8 cellular contexts compared by ENCODE assay signal in the genomic region with DNA sequence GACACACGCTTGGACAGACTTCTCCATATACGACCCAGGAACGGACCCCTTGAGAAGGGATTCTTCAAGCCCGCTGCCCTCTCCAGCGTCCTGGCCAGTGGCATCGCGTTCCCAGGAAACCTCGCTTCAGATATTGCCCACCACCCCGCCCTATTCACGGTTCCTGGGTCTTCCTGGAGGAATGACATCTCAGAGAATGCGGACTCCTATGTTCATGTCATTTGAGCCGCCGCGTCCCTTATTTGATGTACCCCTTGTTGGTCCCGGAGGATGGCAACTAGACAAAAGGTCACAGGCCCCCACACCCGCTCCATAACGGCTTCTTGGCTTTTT. TPM values are rescaled to one million over a fixed set of nuclear protein-coding genes. Genes with fewer than 3 reads are reported as not detected.
DNase-seq lines count a peak whose midpoint lies in the region; ATAC-seq and TF ChIP-seq lines count a peak whose summit lies in the region.

No MANE protein-coding gene starts in this region.

- H3K4me1 Mint-ChIP-seq in activated naive CD8-positive, alpha-beta T cell treated with anti-CD3 and anti-CD28 coated beads, Interleukin-2, amount 50 U/mL, for 24 hours, result peaks cover 38% of the 10 kb centered on the region

- H3K4me3 ChIP-seq in kidney epithelial cell (ENCODE audit: low read depth, low read length) (peak overlapping the region; percentile 97), thyroid gland (replicated peaks in 1 of 3) (peak overlapping the region; percentile 10 to 99 (median 47))

- 0 to 1% methylated on average over 14 to 17 of the region's 17 CpGs for WGBS in thyroid gland, 2 donors

- H3K27me3 ChIP-seq in kidney epithelial cell (ENCODE audit: control insufficient read depth, insufficient read depth, low read length), result no peaks in the 10 kb centered on the region
- H3K27me3 ChIP-seq in thyroid gland, result no peaks in the 10 kb centered on the region

- H3K36me3 ChIP-seq in kidney epithelial cell (ENCODE audit: control insufficient read depth, insufficient read depth, low read length), result no peaks in the 10 kb centered on the region
- H3K36me3 ChIP-seq in thyroid gland, result no peaks in the 10 kb centered on the region

- peak overlapping the region; percentile 68 for H3K27ac Mint-ChIP-seq in activated naive CD8-positive, alpha-beta T cell treated with anti-CD3 and anti-CD28 coated beads, Interleukin-2, amount 50 U/mL, for 24 hours

- TF ChIP-seq CTCF in kidney epithelial cell (IDR thresholded peaks at IDR 0.05; ENCODE audit: insufficient read depth, low read length, poor library complexity, severe bottlenecking) (no peak), thyroid gland (IDR thresholded peaks at IDR 0.05) (no peak)

- peak overlapping the region; percentile 90 for H3K4me3 Mint-ChIP-seq in activated naive CD8-positive, alpha-beta T cell treated with anti-CD3 and anti-CD28 coated beads, Interleukin-2, amount 50 U/mL, for 24 hours

- no peak for TF ChIP-seq POLR2A in thyroid gland (IDR thresholded peaks at IDR 0.05)

- H3K36me3 Mint-ChIP-seq in activated naive CD8-positive, alpha-beta T cell treated with anti-CD3 and anti-CD28 coated beads, Interleukin-2, amount 50 U/mL, for 24 hours (ENCODE audit: low read depth), result peaks cover 6% of the 10 kb centered on the region

- H3K27ac ChIP-seq in thyroid gland, result no peak overlapping the region

- H3K9me3 ChIP-seq in thyroid gland, result no peaks in the 10 kb centered on the region

- no peaks in the 10 kb centered on the region for H3K9me3 Mint-ChIP-seq in activated naive CD8-positive, alpha-beta T cell treated with anti-CD3 and anti-CD28 coated beads, Interleukin-2, amount 50 U/mL, for 24 hours

- no peaks in the 10 kb centered on the region for H3K27me3 Mint-ChIP-seq in activated naive CD8-positive, alpha-beta T cell treated with anti-CD3 and anti-CD28 coated beads, Interleukin-2, amount 50 U/mL, for 24 hours

- intact Hi-C loops in Right ventricle myocardium inferior (cut with DNase I), result no loop called here
- intact Hi-C loops in left cardiac atrium (cut with DNase I), result no loop called here
- intact Hi-C loops in thyroid gland (cut with DNase I), result no loop called here

- ATAC-seq in Right ventricle myocardium inferior (no peak), left cardiac atrium (no peak), HG02642 (IDR thresholded peaks at IDR 0.05; ENCODE audit: poor library complexity, unreplicated experiment) (no peak)
- ATAC-seq in activated naive CD8-positive, alpha-beta T cell treated with anti-CD3 and anti-CD28 coated beads, Interleukin-2, amount 50 U/mL, for 24 hours, result no peak

- peak; percentile 67 for DNase-seq in Right ventricle myocardium inferior (ENCODE audit: missing footprints)
- DNase-seq in left cardiac atrium, result no peak
- DNase-seq in activated naive CD8-positive, alpha-beta T cell treated with anti-CD3 and anti-CD28 coated beads, Interleukin-2, amount 50 U/mL, for 24 hours, result no peak
- no peak for DNase-seq in kidney epithelial cell (ENCODE audit: low read depth)
- no peak for DNase-seq in thyroid gland
- no peak for DNase-seq in NK-92 treated with Interleukin-12 subunit alpha and Interleukin-12 subunit beta, amount 100 ng/mL, for 24 hours (lab: John Stamatoyannopoulos, UW)
- DNase-seq in cerebellar nuclear complex (lab: John Stamatoyannopoulos, UW), result no peak

- H3K4me1 ChIP-seq in thyroid gland, result peaks cover 11 to 15% of the 10 kb centered on the region in 2 donors

RNA-seq across cellular contexts. Expression of gene CCDC93, which starts 0.6 kb away (rescaled TPM):
- total RNA-seq in Right ventricle myocardium inferior, result 22.2 TPM
- 10 to 100 TPM; 18.3 to 24.6 TPM for total RNA-seq in left cardiac atrium
- total RNA-seq in kidney epithelial cell, result 33.6 and 47.0 TPM in 2 replicates
- 10 to 100 TPM; 25.6 to 52.4 (median 33.1) TPM for total RNA-seq in thyroid gland
